Comparison of ENCODE assay signal across 26 cellular contexts in genomic region chr12:127501916-127502315, GRCh38.
"Had no signal": no experiment of that assay in that cellular context is flagged by ENCODE, and none has a peak within 500 bp of the region (broad histone marks: within the 10 kb centered on the region; RNA-seq: fewer than 3 reads in every experiment).

No MANE protein-coding gene starts in this region.

- H3K36me3 ChIP-seq: SJCRH30 had no signal

- ATAC-seq: HepG2, Panc1, PC-3, Right ventricle myocardium inferior, SK-N-SH treated with all-trans-retinoic acid at 6 μM for 48 hours had no signal

- FAIRE-seq: HepG2 had no signal

- DNase-seq: IMR-90, Karpas-422, KG1, MM.1S, MV-4-11, NCI-H1048, NCI-H1105, NCI-H1417, NCI-H1436 treated with DMSO at 0.1 percent for 48 hours, NCI-H187, NCI-H2029, NCI-H2081 treated with DMSO at 0.1 percent for 48 hours, NCI-H2171, NCI-H226, NCI-H446, NCI-H510A, NCI-H524 treated with DMSO at 0.1 percent for 48 hours, NCI-H69, NCI-H774, PC-3, SHP77 treated with DMSO at 0.1 percent for 48 hours, SJCRH30 had no signal

- H3K27me3 ChIP-seq: SJCRH30 had no signal

- H3K4me3 ChIP-seq: SJCRH30 had no signal

- H3K27ac ChIP-seq: SJCRH30 had no signal

- H3K4me1 ChIP-seq: SJCRH30 had no signal

- H3K9me3 ChIP-seq: SJCRH30 had no signal
